ENCODE assay signal across 8 cellular contexts in the genomic region with DNA sequence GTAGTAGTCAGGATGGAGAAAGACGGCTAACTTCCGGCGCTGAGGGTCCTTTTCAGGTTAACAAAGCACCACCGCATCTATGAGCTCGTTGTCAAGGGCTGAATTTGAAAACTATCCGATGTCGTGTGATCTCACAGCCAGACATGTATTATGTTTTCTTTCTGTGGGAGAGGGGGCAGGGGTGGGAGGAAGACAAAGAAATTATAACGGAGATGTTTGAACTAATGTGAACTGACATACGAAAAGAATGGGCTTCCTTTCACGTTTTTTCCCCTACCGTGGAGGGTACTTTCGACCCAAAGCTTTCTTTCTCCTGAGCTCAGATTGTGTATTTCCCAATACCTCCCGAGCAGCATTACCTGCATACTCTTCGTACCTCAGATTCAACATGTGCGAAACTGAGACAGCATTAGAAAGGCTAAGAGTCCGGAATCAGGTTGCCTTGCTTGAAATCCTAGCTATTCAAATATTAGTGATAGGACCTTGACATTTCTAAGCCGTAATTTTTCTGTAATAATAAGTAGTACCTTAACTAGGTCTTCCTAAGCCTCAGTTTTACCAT. TPM values are rescaled to one million over a fixed set of nuclear protein-coding genes. Genes with fewer than 3 reads are reported as not detected.
DNase-seq lines count a peak whose midpoint lies in the region; ATAC-seq lines count a peak whose summit lies in the region.

No MANE protein-coding gene starts in this region.

- H3K9me3 ChIP-seq in HUES6 (ENCODE audit: control insufficient read depth, insufficient read depth, low read depth, low read length) (no peaks in the 10 kb centered on the region), iPS-18a (ENCODE audit: control insufficient read depth, low read depth, low read length) (no peaks in the 10 kb centered on the region)

- H3K9ac ChIP-seq in HUES6 (ENCODE audit: low read length): peak overlapping the region; percentile 15
- H3K9ac ChIP-seq in iPS-18a (ENCODE audit: low read length): peak overlapping the region; percentile 21

- no peaks in the 10 kb centered on the region for H3K36me3 Mint-ChIP-seq in activated T-helper 2 cell treated with anti-CD3 and anti-CD28 coated beads, Interferon-gamma antibody, Interleukin-2, Interleukin-4, amounts not matched to agents 10 μg/mL and 5 μg/mL and 100 μg/mL, durations not matched to agents 14 hours and 24 hours and 36 hours (ENCODE audit: low read depth)
- H3K36me3 Mint-ChIP-seq in stimulated activated effector memory CD8-positive, alpha-beta T cell treated with anti-CD3 and anti-CD28 coated beads, Interleukin-12 subunit alpha, Interleukin-12 subunit beta, amount 100 ng/mL, for 72 hours: peaks cover 7% of the 10 kb centered on the region

- H3K4me3 ChIP-seq in HUES6 (ENCODE audit: low read depth, low read length): peak overlapping the region; percentile 48
- H3K4me3 ChIP-seq in iPS-18a (ENCODE audit: low read length): peak overlapping the region; percentile 90

- H3K27me3 ChIP-seq in HUES6 (ENCODE audit: control insufficient read depth, insufficient read depth, low read length): no peaks in the 10 kb centered on the region
- H3K27me3 ChIP-seq in iPS-18a (ENCODE audit: control insufficient read depth, insufficient read depth, low read length): no peaks in the 10 kb centered on the region

- H3K27ac ChIP-seq in HUES6 (ENCODE audit: low read depth, low read length): 0 out of 2 replicates have a peak overlapping the region, but pooled peaks have one; percentile 24
- H3K27ac ChIP-seq in iPS-18a (ENCODE audit: low read length): peak overlapping the region; percentile 36

- no peak for ATAC-seq in stimulated activated effector memory CD8-positive, alpha-beta T cell treated with anti-CD3 and anti-CD28 coated beads, Interleukin-12 subunit alpha, Interleukin-12 subunit beta, amount 100 ng/mL, for 72 hours
- ATAC-seq in GM21367 (IDR thresholded peaks at IDR 0.05; ENCODE audit: unreplicated experiment): no peak
- ATAC-seq in HG02981 (IDR thresholded peaks at IDR 0.05; ENCODE audit: unreplicated experiment): no peak

- peak overlapping the region; percentile 62 for H3K27ac Mint-ChIP-seq in activated T-helper 2 cell treated with anti-CD3 and anti-CD28 coated beads, Interferon-gamma antibody, Interleukin-2, Interleukin-4, amounts not matched to agents 10 μg/mL and 5 μg/mL and 100 μg/mL, durations not matched to agents 14 hours and 24 hours and 36 hours
- peak overlapping the region; percentile 0 for H3K27ac Mint-ChIP-seq in stimulated activated effector memory CD8-positive, alpha-beta T cell treated with anti-CD3 and anti-CD28 coated beads, Interleukin-12 subunit alpha, Interleukin-12 subunit beta, amount 100 ng/mL, for 72 hours

- H3K4me1 ChIP-seq in HUES6 (ENCODE audit: control insufficient read depth, insufficient read depth, low read length) (peaks cover 39% of the 10 kb centered on the region), iPS-18a (ENCODE audit: control insufficient read depth, low read depth, low read length) (peaks cover 31% of the 10 kb centered on the region)

- DNase-seq in activated T-helper 2 cell treated with anti-CD3 and anti-CD28 coated beads, Interferon-gamma antibody, Interleukin-2, Interleukin-4, amounts not matched to agents 10 μg/mL and 5 μg/mL and 100 μg/mL, durations not matched to agents 14 hours and 24 hours and 36 hours (ENCODE audit: low spot score): no peak
- DNase-seq in stimulated activated effector memory CD8-positive, alpha-beta T cell treated with anti-CD3 and anti-CD28 coated beads, Interleukin-12 subunit alpha, Interleukin-12 subunit beta, amount 100 ng/mL, for 72 hours (ENCODE audit: low spot score in 2 of 2): no peak
- DNase-seq in NCI-H2227 (lab: John Stamatoyannopoulos, UW; ENCODE audit: unreplicated experiment) (no peak), SIG-M5 (lab: John Stamatoyannopoulos, UW) (no peak)

- H3K27me3 Mint-ChIP-seq in activated T-helper 2 cell treated with anti-CD3 and anti-CD28 coated beads, Interferon-gamma antibody, Interleukin-2, Interleukin-4, amounts not matched to agents 10 μg/mL and 5 μg/mL and 100 μg/mL, durations not matched to agents 14 hours and 24 hours and 36 hours (ENCODE audit: low read depth): peaks cover 26% of the 10 kb centered on the region

- H3K9me3 Mint-ChIP-seq in activated T-helper 2 cell treated with anti-CD3 and anti-CD28 coated beads, Interferon-gamma antibody, Interleukin-2, Interleukin-4, amounts not matched to agents 10 μg/mL and 5 μg/mL and 100 μg/mL, durations not matched to agents 14 hours and 24 hours and 36 hours: no peaks in the 10 kb centered on the region
- no peaks in the 10 kb centered on the region for H3K9me3 Mint-ChIP-seq in stimulated activated effector memory CD8-positive, alpha-beta T cell treated with anti-CD3 and anti-CD28 coated beads, Interleukin-12 subunit alpha, Interleukin-12 subunit beta, amount 100 ng/mL, for 72 hours

- H3K4me1 Mint-ChIP-seq in activated T-helper 2 cell treated with anti-CD3 and anti-CD28 coated beads, Interferon-gamma antibody, Interleukin-2, Interleukin-4, amounts not matched to agents 10 μg/mL and 5 μg/mL and 100 μg/mL, durations not matched to agents 14 hours and 24 hours and 36 hours (ENCODE audit: low read depth): peaks cover 18% of the 10 kb centered on the region
- no peaks in the 10 kb centered on the region for H3K4me1 Mint-ChIP-seq in stimulated activated effector memory CD8-positive, alpha-beta T cell treated with anti-CD3 and anti-CD28 coated beads, Interleukin-12 subunit alpha, Interleukin-12 subunit beta, amount 100 ng/mL, for 72 hours

- intact Hi-C loops in activated T-helper 2 cell treated with anti-CD3 and anti-CD28 coated beads, Interferon-gamma antibody, Interleukin-2, Interleukin-4, amounts not matched to agents 10 μg/mL and 5 μg/mL and 100 μg/mL, durations not matched to agents 14 hours and 24 hours and 36 hours (cut with micrococcal nuclease): loop anchor here (2.0 to 10.0 kb wide), 2 partner anchors 64 to 110 kb away; partner anchors contain the start of gene AQP11

- no peaks in the 10 kb centered on the region for H3K36me3 ChIP-seq in HUES6 (ENCODE audit: control insufficient read depth, insufficient read depth, low read length)
- H3K36me3 ChIP-seq in iPS-18a (ENCODE audit: control insufficient read depth, low read depth, low read length): no peaks in the 10 kb centered on the region

- H3K4me3 Mint-ChIP-seq in activated T-helper 2 cell treated with anti-CD3 and anti-CD28 coated beads, Interferon-gamma antibody, Interleukin-2, Interleukin-4, amounts not matched to agents 10 μg/mL and 5 μg/mL and 100 μg/mL, durations not matched to agents 14 hours and 24 hours and 36 hours (ENCODE audit: low read depth): peak overlapping the region; percentile 78
- peak overlapping the region; percentile 68 for H3K4me3 Mint-ChIP-seq in stimulated activated effector memory CD8-positive, alpha-beta T cell treated with anti-CD3 and anti-CD28 coated beads, Interleukin-12 subunit alpha, Interleukin-12 subunit beta, amount 100 ng/mL, for 72 hours

RNA-seq across cellular contexts. Expression of gene PAK1, which starts 0.7 kb away (rescaled TPM):
- 39.0 and 40.7 TPM in 2 replicates for total RNA-seq in activated T-helper 2 cell treated with anti-CD3 and anti-CD28 coated beads, Interferon-gamma antibody, Interleukin-2, Interleukin-4, amounts not matched to agents 10 μg/mL and 5 μg/mL and 100 μg/mL, durations not matched to agents 14 hours and 24 hours and 36 hours
